Comparison of ENCODE assay signal across 18 cellular contexts in genomic region chr11:37699644-37700043, GRCh38.
DNase-seq lines count a peak whose midpoint lies in the region; ATAC-seq and TF ChIP-seq lines count a peak whose summit lies in the region.
"Had no signal": no experiment of that assay in that cellular context is flagged by ENCODE, and none has a peak within 500 bp of the region (broad histone marks: within the 10 kb centered on the region; RNA-seq: fewer than 3 reads in every experiment).

No MANE protein-coding gene starts in this region.

- H4K8ac ChIP-seq in mesendoderm (ENCODE audit: low read depth, low read length): no peak overlapping the region

- no peak overlapping the region for H4K5ac ChIP-seq in mesendoderm (ENCODE audit: low read length)

- no peak for DNase-seq in activated naive CD4-positive, alpha-beta T cell treated with anti-CD3 and anti-CD28 coated beads, Interleukin-2, amount 10 ng/mL, durations not matched to agents 7 days and 5 days
- DNase-seq in activated naive CD4-positive, alpha-beta T cell treated with anti-CD3 and anti-CD28 coated beads for 36 hours: no peak
- DNase-seq in SK-N-DZ (ENCODE audit: low spot score) (peak; percentile 47), mesendoderm (peak; percentile 65)
- DNase-seq in activated T-cell treated with anti-CD3 and anti-CD28 coated beads, Interleukin-2, amount 50 U/mL, for 1 hour: no peak
- DNase-seq: AML-193; Caco-2; Calu3; CD4-positive, alpha-beta T cell; CD8-positive, alpha-beta T cell; DMS79 treated with DMSO at 0.1 percent for 48 hours; GF-D8 had no signal

- H3K79me1 ChIP-seq in mesendoderm (ENCODE audit: low read length): no peaks in the 10 kb centered on the region

- H3K36me3 Mint-ChIP-seq in activated naive CD4-positive, alpha-beta T cell treated with anti-CD3 and anti-CD28 coated beads, Interleukin-2, amount 10 ng/mL, durations not matched to agents 7 days and 5 days: no peaks in the 10 kb centered on the region
- H3K36me3 Mint-ChIP-seq in activated naive CD4-positive, alpha-beta T cell treated with anti-CD3 and anti-CD28 coated beads for 36 hours (ENCODE audit: low read depth): no peaks in the 10 kb centered on the region
- H3K36me3 Mint-ChIP-seq: CD8-positive, alpha-beta T cell had no signal

- H3K79me2 ChIP-seq in mesendoderm (ENCODE audit: control insufficient read depth, insufficient read depth, low read length): no peaks in the 10 kb centered on the region

- CTCF ChIA-PET in activated naive CD4-positive, alpha-beta T cell treated with anti-CD3 and anti-CD28 coated beads, Interleukin-2, amount 10 ng/mL, durations not matched to agents 7 days and 5 days (lab: Charles Lee): no interaction called here
- CTCF ChIA-PET in activated naive CD4-positive, alpha-beta T cell treated with anti-CD3 and anti-CD28 coated beads for 36 hours (lab: Charles Lee): interaction anchor here (0.5 kb wide), 1 partner anchor 17 kb away, joined by 3 read pairs; no protein-coding TSS in a partner anchor

- no peak overlapping the region for H2BK5ac ChIP-seq in mesendoderm (ENCODE audit: low read length)

- H3K27me3 Mint-ChIP-seq in activated naive CD4-positive, alpha-beta T cell treated with anti-CD3 and anti-CD28 coated beads, Interleukin-2, amount 10 ng/mL, durations not matched to agents 7 days and 5 days: no peaks in the 10 kb centered on the region
- no peaks in the 10 kb centered on the region for H3K27me3 Mint-ChIP-seq in activated naive CD4-positive, alpha-beta T cell treated with anti-CD3 and anti-CD28 coated beads for 36 hours (ENCODE audit: low read depth)
- H3K27me3 Mint-ChIP-seq: B cell; CD4-positive, alpha-beta T cell had no signal

- H2BK15ac ChIP-seq in mesendoderm (replicated peaks; ENCODE audit: low read depth): no peak overlapping the region

- no peak overlapping the region for H3K4me2 ChIP-seq in mesendoderm (ENCODE audit: low read length)
- H3K4me2 ChIP-seq: A549; BLaER1 treated with 17β-estradiol and CSF1 and Interleukin-3, amounts not matched to agents 10 nM and 100 nM had no signal

- H3K4me3 Mint-ChIP-seq in activated naive CD4-positive, alpha-beta T cell treated with anti-CD3 and anti-CD28 coated beads, Interleukin-2, amount 10 ng/mL, durations not matched to agents 7 days and 5 days: no peak overlapping the region
- H3K4me3 Mint-ChIP-seq in activated naive CD4-positive, alpha-beta T cell treated with anti-CD3 and anti-CD28 coated beads for 36 hours: no peak overlapping the region
- H3K4me3 Mint-ChIP-seq: B cell; CD4-positive, alpha-beta T cell; CD8-positive, alpha-beta T cell had no signal

- peak overlapping the region; percentile 53 for H3K27ac Mint-ChIP-seq in activated naive CD4-positive, alpha-beta T cell treated with anti-CD3 and anti-CD28 coated beads, Interleukin-2, amount 10 ng/mL, durations not matched to agents 7 days and 5 days
- H3K27ac Mint-ChIP-seq in activated naive CD4-positive, alpha-beta T cell treated with anti-CD3 and anti-CD28 coated beads for 36 hours: no peak overlapping the region
- H3K27ac Mint-ChIP-seq: B cell; CD4-positive, alpha-beta T cell; CD8-positive, alpha-beta T cell had no signal

- H3K4me1 ChIP-seq in mesendoderm (ENCODE audit: control insufficient read depth, low read depth, low read length): no peaks in the 10 kb centered on the region
- H3K4me1 ChIP-seq: A549; BLaER1 treated with 17β-estradiol and CSF1 and Interleukin-3, amounts not matched to agents 10 nM and 100 nM; Caco-2 had no signal

- H3K36me3 ChIP-seq in mesendoderm (ENCODE audit: control insufficient read depth, insufficient read depth, low read length): no peaks in the 10 kb centered on the region
- H3K36me3 ChIP-seq: BLaER1 treated with 17β-estradiol and CSF1 and Interleukin-3, amounts not matched to agents 10 nM and 100 nM had no signal

- H2AK5ac ChIP-seq in mesendoderm (ENCODE audit: low read length): no peak overlapping the region

- H3K4me1 Mint-ChIP-seq in activated naive CD4-positive, alpha-beta T cell treated with anti-CD3 and anti-CD28 coated beads, Interleukin-2, amount 10 ng/mL, durations not matched to agents 7 days and 5 days: no peaks in the 10 kb centered on the region
- H3K4me1 Mint-ChIP-seq in activated naive CD4-positive, alpha-beta T cell treated with anti-CD3 and anti-CD28 coated beads for 36 hours (ENCODE audit: low read depth): no peaks in the 10 kb centered on the region
- H3K4me1 Mint-ChIP-seq: B cell had no signal

- H3K27me3 ChIP-seq in mesendoderm (ENCODE audit: insufficient read depth, low read length, poor library complexity): no peaks in the 10 kb centered on the region
- H3K27me3 ChIP-seq: BLaER1 treated with 17β-estradiol and CSF1 and Interleukin-3, amounts not matched to agents 10 nM and 100 nM had no signal

- H3K4ac ChIP-seq in mesendoderm (ENCODE audit: low read depth, low read length): no peak overlapping the region

- ATAC-seq in GM18505 (IDR thresholded peaks at IDR 0.05; ENCODE audit: unreplicated experiment): no peak
- ATAC-seq: A549; CD8-positive, alpha-beta T cell had no signal

- no CpG with 5 or more reads among the region's 2 CpGs for WGBS in mesendoderm (ENCODE audit: extremely low coverage, insufficient coverage, low lambda C conversion rate)

- intact Hi-C loops in activated naive CD4-positive, alpha-beta T cell treated with anti-CD3 and anti-CD28 coated beads for 36 hours (cut with micrococcal nuclease): no loop called here

- H3K9ac ChIP-seq in mesendoderm (ENCODE audit: low read length): no peak overlapping the region
- H3K9ac ChIP-seq: BLaER1 treated with 17β-estradiol and CSF1 and Interleukin-3, amounts not matched to agents 10 nM and 100 nM had no signal

- peaks cover 24% of the 10 kb centered on the region for H3K9me3 Mint-ChIP-seq in activated naive CD4-positive, alpha-beta T cell treated with anti-CD3 and anti-CD28 coated beads, Interleukin-2, amount 10 ng/mL, durations not matched to agents 7 days and 5 days
- H3K9me3 Mint-ChIP-seq in activated naive CD4-positive, alpha-beta T cell treated with anti-CD3 and anti-CD28 coated beads for 36 hours: peaks cover 21% of the 10 kb centered on the region

- no peak overlapping the region for H2BK120ac ChIP-seq in mesendoderm (ENCODE audit: low read depth, low read length)

- H3K27ac ChIP-seq in mesendoderm (ENCODE audit: low read depth, low read length): no peak overlapping the region
- H3K27ac ChIP-seq: 22Rv1; A549; BLaER1 treated with 17β-estradiol and CSF1 and Interleukin-3, amounts not matched to agents 10 nM and 100 nM; C4-2B had no signal

- no peak overlapping the region for H3K56ac ChIP-seq in mesendoderm (ENCODE audit: low read length)

- no peak for TF ChIP-seq POLR2A in GM18505 (IDR thresholded peaks at IDR 0.05; ENCODE audit: borderline replicate concordance, extremely low read depth, insufficient read depth, insufficient read length)

- H3K18ac ChIP-seq in mesendoderm (ENCODE audit: low read length): no peak overlapping the region

- H3K4me3 ChIP-seq in mesendoderm (ENCODE audit: low read length): no peak overlapping the region
- H3K4me3 ChIP-seq: A549; BLaER1 treated with 17β-estradiol and CSF1 and Interleukin-3, amounts not matched to agents 10 nM and 100 nM had no signal

- H3K23ac ChIP-seq in mesendoderm (ENCODE audit: low read length): no peak overlapping the region

Comparison
In these comparisons a context has a peak if more than half of its experiments do, and no peak if none do; other contexts are left out.
1. DNase-seq: peak in SK-N-DZ (single experiment) and mesendoderm (single experiment); none in activated naive CD4-positive, alpha-beta T cell treated with anti-CD3 and anti-CD28 coated beads, Interleukin-2, amount 10 ng/mL, durations not matched to agents 7 days and 5 days (single experiment), activated naive CD4-positive, alpha-beta T cell treated with anti-CD3 and anti-CD28 coated beads for 36 hours (single experiment) and activated T-cell treated with anti-CD3 and anti-CD28 coated beads, Interleukin-2, amount 50 U/mL, for 1 hour (single experiment).